ENCODE assay signal across 25 cellular contexts in the genomic region with DNA sequence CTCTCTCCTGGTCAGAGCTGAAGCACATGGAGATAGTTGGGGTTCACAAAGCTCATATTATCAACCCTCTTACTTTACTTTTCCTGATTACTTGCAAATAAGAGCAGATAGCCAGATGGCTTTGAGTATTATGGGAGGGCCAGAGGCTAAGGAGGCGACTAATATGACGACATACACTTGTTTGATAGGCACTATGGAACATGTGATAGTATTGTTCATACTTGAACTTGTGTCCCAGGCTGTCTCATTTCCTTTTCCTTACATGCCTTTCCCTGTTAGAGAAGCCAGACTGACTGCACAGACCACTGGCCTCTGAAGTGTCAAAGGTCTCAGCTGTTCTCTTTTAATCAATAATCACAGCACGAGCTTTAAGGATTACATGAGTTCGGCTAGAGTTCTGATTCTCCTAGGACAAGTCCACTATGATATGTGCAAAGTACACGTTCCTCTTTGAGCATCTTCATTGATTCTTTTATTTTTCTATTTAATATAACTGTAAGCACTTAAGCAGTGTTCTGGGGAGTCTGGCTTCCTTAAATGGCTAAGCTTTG.
DNase-seq lines count a peak whose midpoint lies in the region; ATAC-seq, FAIRE-seq and TF ChIP-seq lines count a peak whose summit lies in the region.
"Had no signal": no experiment of that assay in that cellular context is flagged by ENCODE, and none has a peak within 500 bp of the region (broad histone marks: within the 10 kb centered on the region; RNA-seq: fewer than 3 reads in every experiment).

No MANE protein-coding gene starts in this region.

- CTCF ChIA-PET in H1 (lab: Charles Lee; ENCODE audit: partially characterized antibody), result interaction anchor here (1.0 to 1.1 kb wide), 2 partner anchors 9 to 62 kb away, joined by 4 to 5 read pairs; no protein-coding TSS in a partner anchor

- H3K9me3 ChIP-seq in H1 (ENCODE audit: insufficient read depth in 2 of 2, low read depth in 1 of 2, low read length in 1 of 2) (no peaks in the 10 kb centered on the region), spleen (no peaks in the 10 kb centered on the region), ascending aorta (no peaks in the 10 kb centered on the region)
- H3K9me3 ChIP-seq: body of pancreas, gastrocnemius medialis, psoas muscle had no signal

- 0 out of 2 replicates have a peak overlapping the region, but pooled peaks have one; percentile 24 for H2AK5ac ChIP-seq in H1 (ENCODE audit: low read depth, low read length)

- intact Hi-C loops in spleen (cut with DNase I; ENCODE audit: low total_unique reads), result no loop called here
- intact Hi-C loops in ascending aorta (cut with DNase I), result no loop called here

- no peaks in the 10 kb centered on the region for H4K20me1 ChIP-seq in H1 (replicated peaks in 1 of 2; ENCODE audit: control insufficient read depth in 1 of 2, insufficient read depth in 2 of 2, low read length in 2 of 2)

- no peak for TF ChIP-seq CTCF in H1 (IDR thresholded peaks at IDR 0.05; ENCODE audit: control extremely low read depth in 1 of 3, insufficient read depth in 1 of 3, low read depth in 1 of 3, low read length in 3 of 3)
- no peak for TF ChIP-seq CTCF in spleen (IDR thresholded peaks at IDR 0.05 in 8 of 11, conservative IDR thresholded peaks at IDR 0.05 in 3 of 11)
- no peak for TF ChIP-seq CTCF in ascending aorta (IDR thresholded peaks at IDR 0.05)

- no peaks in the 10 kb centered on the region for H3K79me1 ChIP-seq in H1 (ENCODE audit: low read depth, low read length)

- H3K4me2 ChIP-seq in H1 (ENCODE audit: insufficient read depth in 1 of 2, low read depth in 2 of 2, low read length in 2 of 2), result no peak overlapping the region
- H3K4me2 ChIP-seq: hepatocyte had no signal

- H4K5ac ChIP-seq in H1 (ENCODE audit: insufficient read length, low read depth, low read length), result no peak overlapping the region

- no peaks in the 10 kb centered on the region for H3K23me2 ChIP-seq in H1 (ENCODE audit: low read depth, low read length)

- H3K4ac ChIP-seq in H1 (replicated peaks; ENCODE audit: insufficient read length, low read depth, low read length), result no peak overlapping the region

- no peak overlapping the region for H4K91ac ChIP-seq in H1 (replicated peaks; ENCODE audit: insufficient read length, low read length)

- H3K14ac ChIP-seq in H1 (ENCODE audit: insufficient read length), result no peak overlapping the region

- no peak overlapping the region for H3K4me3 ChIP-seq in H1 (ENCODE audit: extremely low read depth in 1 of 4, insufficient read depth in 2 of 4, low read depth in 3 of 4, low read length in 4 of 4)
- no peak overlapping the region for H3K4me3 ChIP-seq in spleen
- no peak overlapping the region for H3K4me3 ChIP-seq in ascending aorta
- H3K4me3 ChIP-seq: body of pancreas, gastrocnemius medialis, hepatocyte, psoas muscle had no signal

- TF ChIP-seq EP300 in H1 (IDR thresholded peaks at IDR 0.05; ENCODE audit: borderline replicate concordance in 1 of 2, low read depth in 2 of 2, low read length in 2 of 2), result no peak

- H2BK5ac ChIP-seq in H1 (ENCODE audit: low read depth, low read length), result no peak overlapping the region

- POLR2A ChIA-PET in H1 (lab: Charles Lee; ENCODE audit: partially characterized antibody), result interaction anchor here (0.6 kb wide), 1 partner anchor 57 kb away, joined by 3 read pairs; no protein-coding TSS in a partner anchor

- H3K56ac ChIP-seq in H1 (replicated peaks; ENCODE audit: insufficient read length, low read depth, low read length), result no peak overlapping the region

- H4K8ac ChIP-seq in H1 (ENCODE audit: extremely low read depth, insufficient read depth, low read length), result no peak overlapping the region

- ATAC-seq in GM18520 (IDR thresholded peaks at IDR 0.05; ENCODE audit: unreplicated experiment), result no peak
- ATAC-seq: activated naive CD8-positive, alpha-beta T cell treated with anti-CD3 and anti-CD28 coated beads, Interleukin-2, amount 50 U/mL, for 24 hours; activated T-cell treated with anti-CD3 and anti-CD28 coated beads, Interleukin-2, amount 50 U/mL, for 4 hours; body of pancreas; gastrocnemius medialis; psoas muscle had no signal

- H3K36me3 ChIP-seq in H1 (ENCODE audit: control insufficient read depth in 2 of 4, insufficient read depth in 4 of 4, low read length in 3 of 4) (no peaks in the 10 kb centered on the region), spleen (no peaks in the 10 kb centered on the region), ascending aorta (peaks cover 0 to 9% of the 10 kb centered on the region in 2 donors)
- H3K36me3 ChIP-seq: gastrocnemius medialis had no signal

- 90% methylated on average over 5 of the region's 5 CpGs; no CpG with 5 or more reads in 1 of the 2 experiments for WGBS in H1 (ENCODE audit: extremely low coverage in 1 of 2, insufficient coverage in 1 of 2, insufficient read length in 1 of 2, insufficient replicate concordance in 2 of 2, low coverage in 1 of 2, low lambda C conversion rate in 2 of 2, missing lambda C conversion rate in 1 of 2), 2 experiments
- WGBS in spleen, 5 donors, result 71 to 88% (median 84%) methylated on average over 5 of the region's 5 CpGs

- no peak overlapping the region for H3K23ac ChIP-seq in H1 (ENCODE audit: insufficient read length)

- H3K18ac ChIP-seq in H1 (ENCODE audit: extremely low read depth, low read length), result no peak overlapping the region

- DNase-seq in NCI-H82 (lab: John Stamatoyannopoulos, UW), result peak; percentile 40
- DNase-seq in NCI-H82 treated with DMSO at 0.1 percent for 48 hours (lab: John Stamatoyannopoulos, UW; ENCODE audit: unreplicated experiment), result no peak
- DNase-seq in H1 (ENCODE audit: low read depth in 1 of 2, low spot score in 2 of 2), result no peak
- peak; percentile 33 for DNase-seq in kidney tubule cell (ENCODE audit: low spot score)
- no peak for DNase-seq in spleen
- no peak for DNase-seq in NK-92 treated with Interleukin-12 subunit alpha and Interleukin-12 subunit beta, amount 100 ng/mL, for 24 hours (lab: John Stamatoyannopoulos, UW)
- no peak for DNase-seq in ascending aorta (ENCODE audit: low spot score in 2 of 2)
- DNase-seq: 8988T; activated CD4-positive, alpha-beta T cell treated with anti-CD3 and anti-CD28 coated beads for 48 hours; activated naive CD8-positive, alpha-beta T cell treated with anti-CD3 and anti-CD28 coated beads, Interleukin-2, amount 50 U/mL, for 24 hours; activated T-cell treated with anti-CD3 and anti-CD28 coated beads, Interleukin-2, amount 50 U/mL, for 4 hours; body of pancreas; effector CD4-positive, alpha-beta T cell; gastrocnemius medialis; mesendoderm; NCI-H1436; NCI-H510A treated with DMSO at 0.1 percent for 48 hours; psoas muscle; SHP77 had no signal

- no peaks in the 10 kb centered on the region for H3K4me1 ChIP-seq in H1 (replicated peaks in 1 of 4; ENCODE audit: control insufficient read depth in 3 of 4, insufficient read depth in 4 of 4, low read length in 3 of 4)
- H3K4me1 ChIP-seq in spleen, result no peaks in the 10 kb centered on the region
- H3K4me1 ChIP-seq in ascending aorta, result no peaks in the 10 kb centered on the region
- H3K4me1 ChIP-seq: gastrocnemius medialis, psoas muscle had no signal

- no peak overlapping the region for H2BK20ac ChIP-seq in H1 (ENCODE audit: low read length)

- no peak overlapping the region for H2BK15ac ChIP-seq in H1 (ENCODE audit: low read length)

- TF ChIP-seq POLR2A in H1 (IDR thresholded peaks at IDR 0.05; ENCODE audit: control extremely low read depth in 1 of 2, low read depth in 2 of 2, low read length in 2 of 2) (no peak), spleen (IDR thresholded peaks at IDR 0.05) (no peak)

- H3K79me2 ChIP-seq in H1 (ENCODE audit: control insufficient read depth in 1 of 2, insufficient read depth in 2 of 2, low read length in 2 of 2), result no peaks in the 10 kb centered on the region
- H3K79me2 ChIP-seq: hepatocyte had no signal

- FAIRE-seq in H1 (lab: Jason Lieb, UNC), result no peak
- FAIRE-seq: D721Med, GM12892 had no signal

- H2BK120ac ChIP-seq in H1 (replicated peaks; ENCODE audit: low read depth, low read length), result no peak overlapping the region

- H3K27ac ChIP-seq in H1 (ENCODE audit: low read depth, low read length), result no peak overlapping the region
- no peak overlapping the region for H3K27ac ChIP-seq in spleen
- no peak overlapping the region for H3K27ac ChIP-seq in ascending aorta
- H3K27ac ChIP-seq: body of pancreas, epithelial cell of prostate, gastrocnemius medialis, hepatocyte, psoas muscle, VCaP had no signal

- no peak for TF ChIP-seq RAD21 in H1 (IDR thresholded peaks at IDR 0.05 in 1 of 2, conservative IDR thresholded peaks at IDR 0.05 in 1 of 2; ENCODE audit: low read depth in 2 of 2, low read length in 2 of 2)

- H3K9ac ChIP-seq in H1 (replicated peaks in 1 of 4; ENCODE audit: extremely low read depth in 1 of 4, low read depth in 3 of 4, low read length in 3 of 4), result no peak overlapping the region

- H2BK12ac ChIP-seq in H1 (ENCODE audit: low read depth, low read length), result no peak overlapping the region

- H2AFZ ChIP-seq in H1 (ENCODE audit: low read length), result no peak overlapping the region
- H2AFZ ChIP-seq: hepatocyte had no signal

- H3K27me3 ChIP-seq in H1 (replicated peaks in 1 of 4; ENCODE audit: control insufficient read depth in 3 of 4, extremely low read depth in 1 of 4, insufficient read depth in 3 of 4, low read length in 3 of 4) (no peaks in the 10 kb centered on the region), spleen (replicated peaks in 1 of 7) (no peaks in the 10 kb centered on the region), ascending aorta (no peaks in the 10 kb centered on the region)
- H3K27me3 ChIP-seq: body of pancreas, gastrocnemius medialis, hepatocyte had no signal

TF ChIP-seq in H1, 55 proteins besides CTCF, POLR2A, EP300 and RAD21:
- TF ChIP-seq HDAC6 (IDR thresholded peaks at IDR 0.05; ENCODE audit: low read depth, low read length) (no peak), CBX8 (IDR thresholded peaks at IDR 0.05; ENCODE audit: borderline replicate concordance, low read depth, low read length) (no peak), RXRA (IDR thresholded peaks at IDR 0.05; ENCODE audit: insufficient read depth, low read depth, low read length) (no peak), HDAC2 (IDR thresholded peaks at IDR 0.05; ENCODE audit: borderline replicate concordance in 1 of 2, low read depth in 2 of 2, low read length in 2 of 2) (no peak), KDM4A (IDR thresholded peaks at IDR 0.05; ENCODE audit: low read depth, low read length, severe bottlenecking) (no peak), TBP (IDR thresholded peaks at IDR 0.05; ENCODE audit: low read depth, low read length) (no peak), GTF2F1 (IDR thresholded peaks at IDR 0.05; ENCODE audit: borderline replicate concordance, low read depth, low read length) (no peak), ASH2L (IDR thresholded peaks at IDR 0.05; ENCODE audit: low read length) (no peak), GABPA (IDR thresholded peaks at IDR 0.05; ENCODE audit: borderline replicate concordance, insufficient read depth, low read length) (no peak)
TF ChIP-seq in H1: peak in this region for 0.

Comparison
In these comparisons a context has a peak if more than half of its experiments do, and no peak if none do; other contexts are left out.
1. DNase-seq: peak in NCI-H82 (single experiment) and kidney tubule cell (single experiment); none in NCI-H82 treated with DMSO at 0.1 percent for 48 hours (single experiment), H1 (0 of 2), spleen (single experiment), NK-92 treated with Interleukin-12 subunit alpha and Interleukin-12 subunit beta, amount 100 ng/mL, for 24 hours (single experiment) and ascending aorta (0 of 2).